In genomic region chr1:225119307-225119706, GRCh38 we compare ENCODE assay signal across 14 cellular contexts.
DNase-seq lines count a peak whose midpoint lies in the region; ATAC-seq and TF ChIP-seq lines count a peak whose summit lies in the region.
"Had no signal": no experiment of that assay in that cellular context is flagged by ENCODE, and none has a peak within 500 bp of the region (broad histone marks: within the 10 kb centered on the region; RNA-seq: fewer than 3 reads in every experiment).

No MANE protein-coding gene starts in this region.

- ATAC-seq in HG03521 (IDR thresholded peaks at IDR 0.05; ENCODE audit: unreplicated experiment): no peak

- TF ChIP-seq CTCF in epithelial cell of esophagus (IDR thresholded peaks at IDR 0.05; ENCODE audit: insufficient read depth, low read depth, low read length, missing control alignments): no peak

- peak; percentile 52 for DNase-seq in ELR (ENCODE audit: low read depth)
- DNase-seq in HS-5 (ENCODE audit: low read depth): peak; percentile 6
- DNase-seq in RKO (ENCODE audit: low spot score): peak; percentile 13
- DNase-seq in epithelial cell of esophagus (ENCODE audit: low read depth): peak; percentile 8
- no peak for DNase-seq in hypothalamus (lab: John Stamatoyannopoulos, UW)
- no peak for DNase-seq in GOT3 (lab: John Stamatoyannopoulos, UW)
- no peak for DNase-seq in activated CD8-positive, alpha-beta memory T cell treated with anti-CD3 and anti-CD28 coated beads, Interleukin-2, amount 50 U/mL, for 4 hours
- DNase-seq: ACHN; CD4-positive, CD25-positive, alpha-beta regulatory T cell; DMS79; GDM1; H7 had no signal

- H3K4me3 ChIP-seq in epithelial cell of esophagus (ENCODE audit: low read length): no peak overlapping the region
- H3K4me3 ChIP-seq: BLaER1 treated with 17β-estradiol and CSF1 and Interleukin-3, amounts not matched to agents 10 nM and 100 nM had no signal

Comparison
In these comparisons a context has a peak if more than half of its experiments do, and no peak if none do; other contexts are left out.
1. DNase-seq: peak in ELR (single experiment), HS-5 (single experiment), RKO (single experiment) and epithelial cell of esophagus (single experiment); none in hypothalamus (0 of 51), GOT3 (single experiment) and activated CD8-positive, alpha-beta memory T cell treated with anti-CD3 and anti-CD28 coated beads, Interleukin-2, amount 50 U/mL, for 4 hours (single experiment).